In genomic region chr19:49056101-49056901, GRCh38 we compare ENCODE assay signal across 8 cellular contexts.
DNase-seq lines count a peak whose midpoint lies in the region; ATAC-seq and TF ChIP-seq lines count a peak whose summit lies in the region.

No MANE protein-coding gene starts in this region.

- peak overlapping the region; percentile 66 to 71 for H3K4me3 ChIP-seq in muscle layer of colon (ENCODE audit: low read depth in 1 of 2, low read length in 2 of 2)

- H3K27ac ChIP-seq in muscle layer of colon (ENCODE audit: low read depth, low read length), result no peak overlapping the region

- ATAC-seq in HG02759 (IDR thresholded peaks at IDR 0.05; ENCODE audit: unreplicated experiment), result no peak

- no peaks in the 10 kb centered on the region for H3K9me3 ChIP-seq in muscle layer of colon (ENCODE audit: low read length)

- H3K36me3 ChIP-seq in muscle layer of colon (ENCODE audit: insufficient read depth, low read length), result no peaks in the 10 kb centered on the region

- peaks cover 0 to 29% of the 10 kb centered on the region in 2 donors for H3K27me3 ChIP-seq in muscle layer of colon (ENCODE audit: control insufficient read depth in 1 of 2, insufficient read depth in 2 of 2, low read length in 2 of 2)

- TF ChIP-seq POLR2A in erythroblast (IDR thresholded peaks at IDR 0.05; ENCODE audit: low read length), result no peak

- DNase-seq in NCI-H1417 (lab: John Stamatoyannopoulos, UW) (peak in 2 of 3 experiments; percentile 49 to 64), NCI-H1417 treated with DMSO at 0.1 percent for 48 hours (lab: John Stamatoyannopoulos, UW) (no peak), NCI-H146 (lab: John Stamatoyannopoulos, UW) (peak; percentile 59), activated T-cell treated with anti-CD3 and anti-CD28 coated beads for 1 hour (ENCODE audit: low read depth) (peak; percentile 32), erythroblast (lab: John Stamatoyannopoulos, UW) (peak; percentile 45 to 60), superior temporal gyrus (ENCODE audit: extremely low spot score) (peak; percentile 9)

- no peak overlapping the region for H3K9ac ChIP-seq in muscle layer of colon (ENCODE audit: low read length)

- H3K4me1 ChIP-seq in muscle layer of colon (ENCODE audit: insufficient read depth, low read length), result peaks cover 8% of the 10 kb centered on the region
